8 cellular contexts compared by ENCODE assay signal in the genomic region with DNA sequence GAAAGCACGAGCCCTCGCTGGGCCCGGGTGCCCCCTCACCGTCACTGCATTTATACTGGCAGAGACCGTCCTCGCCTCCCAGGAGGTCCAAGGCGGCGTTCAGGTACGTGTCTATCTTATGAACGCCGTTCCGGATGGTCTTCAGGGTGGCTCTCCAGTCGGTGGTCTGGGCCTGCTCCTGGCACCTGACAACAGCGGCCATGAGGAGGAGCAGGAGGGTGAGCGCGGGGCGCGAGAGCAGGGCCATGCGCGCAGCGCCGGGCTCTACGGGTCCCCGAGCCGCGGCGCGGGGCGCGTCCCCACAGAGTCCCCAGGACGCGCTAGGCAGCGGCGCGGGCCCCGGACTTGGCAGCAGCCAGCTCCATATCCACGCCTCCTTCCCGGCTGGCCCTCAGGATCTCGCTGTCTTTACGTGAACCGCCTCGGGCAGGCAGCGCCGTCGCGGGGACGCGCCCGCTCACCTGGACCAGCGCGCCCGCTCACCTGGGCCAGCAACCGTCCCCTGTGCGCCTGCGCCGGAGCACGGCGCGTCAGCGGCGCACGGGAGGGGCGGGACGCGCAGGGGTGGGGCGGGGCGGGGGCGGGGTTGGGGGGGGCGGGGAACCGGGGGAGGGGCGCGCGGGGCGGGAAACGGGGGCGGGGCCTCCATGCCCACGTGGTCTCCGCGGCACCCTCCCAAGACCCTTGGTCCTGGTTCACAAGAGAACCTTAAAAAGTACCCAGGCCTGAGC. TPM values are rescaled to one million over a fixed set of nuclear protein-coding genes. Genes with fewer than 3 reads are reported as not detected.
A peak's percentile ranks its signal among the peaks of the same experiment; 100 is the strongest.
DNase-seq lines count a peak whose midpoint lies in the region; ATAC-seq, FAIRE-seq and TF ChIP-seq lines count a peak whose summit lies in the region.

Gene PLA2G12A, minus strand, starts transcription at position 508 of the 731 bp plus-strand sequence. Its CDS starts 261 bp downstream, at position 247.

- no peaks in the 10 kb centered on the region for H4K20me1 ChIP-seq in keratinocyte (ENCODE audit: control insufficient read depth, extremely low read depth, insufficient read depth, low read length)

- no peak for TF ChIP-seq RAD21 in A549 (conservative IDR thresholded peaks at IDR 0.05 in 1 of 2, IDR thresholded peaks at IDR 0.05 in 1 of 2)

- peak; percentile 89 to 90 for ATAC-seq in A549
- ATAC-seq in GM18520 (IDR thresholded peaks at IDR 0.05; ENCODE audit: unreplicated experiment), result peak; percentile 85
- peak; percentile 85 for ATAC-seq in HG03045 (IDR thresholded peaks at IDR 0.05; ENCODE audit: unreplicated experiment)
- peak; percentile 90 for ATAC-seq in activated B cell treated with CpG ODN at 0.5 μM for 24 hours (ENCODE audit: low read depth)

- POLR2A ChIA-PET in A549 (lab: Yijun Ruan, JAX) (interaction anchor here (0.5 to 0.6 kb wide), 2 partner anchors 67 to 297 kb away, joined by 3 to 6 read pairs; no protein-coding TSS in a partner anchor), activated B cell treated with CpG ODN at 0.5 μM for 24 hours (lab: Charles Lee) (interaction anchor here (0.7 to 3.0 kb wide), 7 partner anchors 86 to 1109 kb away, joined by 3 to 10 read pairs (median 4); partner anchors contain the start of genes GAR1, MCUB, OSTC and SEC24B)

- WGBS in A549 (ENCODE audit: missing lambda C conversion rate), result 2% methylated on average over 12 of the region's 79 CpGs

- H3K79me2 ChIP-seq in keratinocyte (ENCODE audit: control insufficient read depth, insufficient read depth, low read length), result peaks cover 37% of the 10 kb centered on the region

- DNase-seq in A549 (ENCODE audit: low read depth in 1 of 2, low spot score in 1 of 2) (peak; percentile 38 to 56), NCI-H2107 treated with DMSO at 0.1 percent for 48 hours (lab: John Stamatoyannopoulos, UW; ENCODE audit: unreplicated experiment) (peak; percentile 48), activated B cell treated with CpG ODN at 0.5 μM for 24 hours (peak; percentile 77), caudate nucleus (lab: John Stamatoyannopoulos, UW) (peak in 58 of 61 donors; percentile 18 to 82 (median 63)), keratinocyte (ENCODE audit: low read depth, low spot score) (peak; percentile 50)
- peak; percentile 66 to 67 for DNase-seq in stimulated activated CD4-positive, alpha-beta T cell treated with anti-CD3 and anti-CD28 coated beads, Interleukin-15, amount 100 ng/mL, for 1 hour (ENCODE audit: low read depth in 1 of 2, low spot score in 1 of 2)

- no peaks in the 10 kb centered on the region for H3K27me3 Mint-ChIP-seq in activated B cell treated with CpG ODN at 0.5 μM for 24 hours

- FAIRE-seq in A549 (lab: Jason Lieb, UNC), result no peak
- peak; percentile 39 for FAIRE-seq in keratinocyte (lab: Jason Lieb, UNC)

- H3K9me3 ChIP-seq in A549, result no peaks in the 10 kb centered on the region
- H3K9me3 ChIP-seq in keratinocyte (ENCODE audit: control insufficient read depth, low read depth, low read length), result no peaks in the 10 kb centered on the region

- no peaks in the 10 kb centered on the region for H3K36me3 ChIP-seq in keratinocyte (ENCODE audit: control insufficient read depth in 2 of 2, extremely low read depth in 1 of 2, insufficient read depth in 2 of 2, low read length in 2 of 2)

- peak within 1 kb of the TSS; percentile 79 for H3K27ac Mint-ChIP-seq in activated B cell treated with CpG ODN at 0.5 μM for 24 hours

- no peaks in the 10 kb centered on the region for H3K9me1 ChIP-seq in keratinocyte (ENCODE audit: control insufficient read depth, extremely low read depth, insufficient read depth, low read length)

- intact Hi-C loops in activated B cell treated with CpG ODN at 0.5 μM for 24 hours (cut with micrococcal nuclease), result loop anchor here (1.0 to 5.0 kb wide), 7 partner anchors 26 to 1797 kb away; partner anchors contain the start of genes CASP6, CYP2U1, ELOVL6 and GAR1

- H3K9ac ChIP-seq in keratinocyte (ENCODE audit: control insufficient read depth, extremely low read depth, insufficient read depth, low read length), result peak within 1 kb of the TSS; percentile 90

- peak within 1 kb of the TSS; percentile 94 for H2AFZ ChIP-seq in keratinocyte (ENCODE audit: control insufficient read depth, low read length)

- H3K9me3 Mint-ChIP-seq in activated B cell treated with CpG ODN at 0.5 μM for 24 hours, result no peaks in the 10 kb centered on the region

- dilution Hi-C loops in keratinocyte (cut with MboI; ENCODE audit: extremely low pct_ligation_motif_present, low sequenced_read_pairs), result no loop called here

- peak within 1 kb of the TSS; percentile 90 for H3K4me3 Mint-ChIP-seq in activated B cell treated with CpG ODN at 0.5 μM for 24 hours

- H3K4me1 ChIP-seq in A549, result peaks cover 11% of the 10 kb centered on the region
- H3K4me1 ChIP-seq in keratinocyte (ENCODE audit: control insufficient read depth, extremely low read depth, insufficient read depth, low read length), result peaks cover 11% of the 10 kb centered on the region

- peaks cover 8% of the 10 kb centered on the region for H3K36me3 Mint-ChIP-seq in activated B cell treated with CpG ODN at 0.5 μM for 24 hours (ENCODE audit: low read depth)

- peak within 1 kb of the TSS; percentile 91 for H3K4me2 ChIP-seq in A549
- H3K4me2 ChIP-seq in keratinocyte (ENCODE audit: control insufficient read depth, extremely low read depth, insufficient read depth, low read depth, low read length), result peak within 1 kb of the TSS; percentile 89

- no peak for TF ChIP-seq CTCF in A549 (IDR thresholded peaks at IDR 0.05)
- TF ChIP-seq CTCF in activated B cell treated with CpG ODN at 0.5 μM for 24 hours (IDR thresholded peaks at IDR 0.05), result no peak
- TF ChIP-seq CTCF in keratinocyte (optimal IDR thresholded peaks at IDR 0.05 in 1 of 3, IDR thresholded peaks at IDR 0.05 in 1 of 3, conservative IDR thresholded peaks at IDR 0.05 in 1 of 3; ENCODE audit: extremely low read depth in 1 of 3, insufficient read depth in 2 of 3, low read length in 3 of 3), result no peak

- peak; percentile 81 for TF ChIP-seq POLR2A in A549 (IDR thresholded peaks at IDR 0.05; ENCODE audit: low read length)

- CTCF ChIA-PET in A549 (lab: Yijun Ruan, JAX), result interaction anchor here (0.5 to 0.7 kb wide), 3 partner anchors 18 to 1604 kb away, joined by 3 to 4 read pairs (median 3); no protein-coding TSS in a partner anchor
- CTCF ChIA-PET in activated B cell treated with CpG ODN at 0.5 μM for 24 hours (lab: Charles Lee), result interaction anchor here (1.6 kb wide), 1 partner anchor 26 kb away, joined by 5 read pairs; the partner anchor contains the start of gene CASP6

- no peaks in the 10 kb centered on the region for H3K27me3 ChIP-seq in keratinocyte (ENCODE audit: control insufficient read depth, extremely low read depth, insufficient read depth, low read length)

- no peak for TF ChIP-seq EP300 in A549 (IDR thresholded peaks at IDR 0.05)

- peaks cover 12% of the 10 kb centered on the region for H3K4me1 Mint-ChIP-seq in activated B cell treated with CpG ODN at 0.5 μM for 24 hours

- H3K27ac ChIP-seq in A549 (peak within 1 kb of the TSS; percentile 89 to 91), caudate nucleus (ENCODE audit: low read depth, low read length) (peak within 1 kb of the TSS; percentile 53), keratinocyte (ENCODE audit: control insufficient read depth, insufficient read depth, low read length) (peak within 1 kb of the TSS; percentile 78)

- H3K4me3 ChIP-seq in A549, result peak within 1 kb of the TSS; percentile 96
- H3K4me3 ChIP-seq in keratinocyte (ENCODE audit: control insufficient read depth in 2 of 3, extremely low read depth in 1 of 3, insufficient read depth in 2 of 3, low read depth in 1 of 3, low read length in 3 of 3), result peak within 1 kb of the TSS; percentile 55 to 87 (median 73)

TF ChIP-seq in A549, 52 proteins besides CTCF, POLR2A, EP300 and RAD21 (continues in another document):
- TF ChIP-seq CHD4 (IDR thresholded peaks at IDR 0.05; ENCODE audit: borderline replicate concordance) (no peak), FOSB (CRISPR knock-in tag; IDR thresholded peaks at IDR 0.05) (no peak), KDM5A (IDR thresholded peaks at IDR 0.05) (no peak)
- TF ChIP-seq, protein P1, sequence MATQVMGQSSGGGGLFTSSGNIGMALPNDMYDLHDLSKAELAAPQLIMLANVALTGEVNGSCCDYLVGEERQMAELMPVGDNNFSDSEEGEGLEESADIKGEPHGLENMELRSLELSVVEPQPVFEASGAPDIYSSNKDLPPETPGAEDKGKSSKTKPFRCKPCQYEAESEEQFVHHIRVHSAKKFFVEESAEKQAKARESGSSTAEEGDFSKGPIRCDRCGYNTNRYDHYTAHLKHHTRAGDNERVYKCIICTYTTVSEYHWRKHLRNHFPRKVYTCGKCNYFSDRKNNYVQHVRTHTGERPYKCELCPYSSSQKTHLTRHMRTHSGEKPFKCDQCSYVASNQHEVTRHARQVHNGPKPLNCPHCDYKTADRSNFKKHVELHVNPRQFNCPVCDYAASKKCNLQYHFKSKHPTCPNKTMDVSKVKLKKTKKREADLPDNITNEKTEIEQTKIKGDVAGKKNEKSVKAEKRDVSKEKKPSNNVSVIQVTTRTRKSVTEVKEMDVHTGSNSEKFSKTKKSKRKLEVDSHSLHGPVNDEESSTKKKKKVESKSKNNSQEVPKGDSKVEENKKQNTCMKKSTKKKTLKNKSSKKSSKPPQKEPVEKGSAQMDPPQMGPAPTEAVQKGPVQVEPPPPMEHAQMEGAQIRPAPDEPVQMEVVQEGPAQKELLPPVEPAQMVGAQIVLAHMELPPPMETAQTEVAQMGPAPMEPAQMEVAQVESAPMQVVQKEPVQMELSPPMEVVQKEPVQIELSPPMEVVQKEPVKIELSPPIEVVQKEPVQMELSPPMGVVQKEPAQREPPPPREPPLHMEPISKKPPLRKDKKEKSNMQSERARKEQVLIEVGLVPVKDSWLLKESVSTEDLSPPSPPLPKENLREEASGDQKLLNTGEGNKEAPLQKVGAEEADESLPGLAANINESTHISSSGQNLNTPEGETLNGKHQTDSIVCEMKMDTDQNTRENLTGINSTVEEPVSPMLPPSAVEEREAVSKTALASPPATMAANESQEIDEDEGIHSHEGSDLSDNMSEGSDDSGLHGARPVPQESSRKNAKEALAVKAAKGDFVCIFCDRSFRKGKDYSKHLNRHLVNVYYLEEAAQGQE (IDR thresholded peaks at IDR 0.05), result no peak

RNA-seq across cellular contexts. Expression of gene PLA2G12A, which starts in this region (rescaled TPM):
- polyA plus RNA-seq in A549 (2011; rRNA removed) (39.3 and 39.7 TPM in 2 replicates), A549 (2017; fragmentation: RNase III; extraction: RNeasy Plus Mini Kit Qiagen cat#74134 plus additional on column Dnase treatment) (8.2 to 13.4 TPM (median 9.8 TPM) in 3 replicates), keratinocyte (14.8 to 80.8 TPM (median 63.7 TPM) in 3 replicates)
- polyA plus RNA-seq in A549 (2012; cell fraction: cytosol; rRNA removed), result 4.9 and 8.1 TPM in 2 replicates
- polyA plus RNA-seq in A549 (2012; cell fraction: nucleus; rRNA removed), result 1.6 and 2.3 TPM in 2 replicates
- polyA minus RNA-seq in A549 (2011; rRNA and poly(A)+ RNA removed), result 38.2 and 51.2 TPM in 2 replicates
- 6.7 and 9.6 TPM in 2 replicates for total RNA-seq in activated B cell treated with CpG ODN at 0.5 μM for 24 hours
- polyA plus RNA-seq in keratinocyte (2011; ENCODE audit: low read depth), result 12.6 TPM
- polyA plus RNA-seq in keratinocyte (2011; cell fraction: cytosol; rRNA removed), result 28.4 and 33.2 TPM in 2 replicates
- polyA plus RNA-seq in keratinocyte (2011; cell fraction: nucleus; rRNA removed), result 12.8 and 49.0 TPM in 2 replicates
- polyA plus RNA-seq in keratinocyte (2012; ENCODE audit: low replicate concordance), result 9.9 and 33.9 TPM in 2 replicates
- 61.3 to 124 TPM (median 85.5 TPM) in 3 replicates for polyA minus RNA-seq in keratinocyte
- polyA minus RNA-seq in keratinocyte (2011; cell fraction: cytosol; rRNA and poly(A)+ RNA removed), result 37.6 TPM
- polyA minus RNA-seq in keratinocyte (2011; cell fraction: nucleus; rRNA and poly(A)+ RNA removed), result 10.9 and 45.8 TPM in 2 replicates

Comparison
In these comparisons a context has a peak if more than half of its experiments do, and no peak if none do; other contexts are left out.
1. Peak in every context shown above with its lines: DNase-seq, ATAC-seq, H3K4me3 ChIP-seq and H3K27ac ChIP-seq.